In the genomic region with DNA sequence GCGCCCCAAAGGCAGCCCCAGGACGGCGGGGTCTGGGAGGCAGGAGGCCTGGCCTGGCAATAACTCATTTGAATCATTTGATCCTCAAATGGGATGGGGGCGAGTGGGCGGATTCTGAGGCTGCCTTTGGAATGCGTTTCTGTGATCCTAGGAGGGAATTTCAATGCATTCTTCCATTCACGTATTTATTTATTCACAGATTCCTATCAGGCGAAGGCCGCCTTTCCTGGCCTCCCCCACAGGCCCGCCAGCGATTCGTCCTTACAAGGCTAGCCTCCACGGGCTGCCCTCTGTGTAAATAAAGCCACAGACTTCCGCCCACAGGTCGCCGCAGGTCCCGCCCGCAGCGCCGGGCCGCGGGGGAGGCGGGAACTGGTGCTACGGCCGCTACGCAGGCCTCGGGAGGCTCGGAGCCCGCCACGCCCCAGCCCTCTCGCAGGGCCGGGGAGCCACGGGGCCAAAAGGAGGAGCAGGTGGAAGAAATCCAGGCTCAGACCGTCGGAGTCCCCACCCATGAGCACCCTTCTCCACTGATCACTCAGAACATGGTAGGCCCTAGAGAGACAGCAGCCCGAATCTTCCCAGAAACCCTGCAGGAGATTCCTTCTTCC, we compare ENCODE assay signal across 8 cellular contexts. TPM values are rescaled to one million over a fixed set of nuclear protein-coding genes. Genes with fewer than 3 reads are reported as not detected.
DNase-seq lines count a peak whose midpoint lies in the region; ATAC-seq, FAIRE-seq and TF ChIP-seq lines count a peak whose summit lies in the region.

No MANE protein-coding gene starts in this region.

- in situ Hi-C loops in HepG2 (cut with HindIII; ENCODE audit: extremely low pct_ligation_motif_present, low pct_unique_long_range_greater_than_20kb), result no loop called here

- no peak for FAIRE-seq in HepG2 (lab: Jason Lieb, UNC)

- TF ChIP-seq CTCF in WTC11 (IDR thresholded peaks at IDR 0.05) (no peak), HepG2 (CRISPR knock-in tag; IDR thresholded peaks at IDR 0.05) (no peak)

- POLR2A ChIA-PET in WTC11 (lab: Charles Lee) (interaction anchor here (1.0 kb wide), 1 partner anchor 31 kb away, joined by 5 read pairs; a partner anchor contains a TSS), HepG2 (lab: Yijun Ruan, JAX) (interaction anchor here (1.7 kb wide), 1 partner anchor 32 kb away, joined by 11 read pairs; a partner anchor contains a TSS)

- H3K4me3 ChIP-seq in HepG2 (replicated peaks in 1 of 3; ENCODE audit: insufficient read depth in 1 of 3, low read depth in 2 of 3, low read length in 3 of 3), result peak overlapping the region in 2 of 3 experiments; percentile 80 to 88; a peak in 4 of 6 replicates

- H4K20me1 ChIP-seq in HepG2 (ENCODE audit: insufficient read depth, low read length), result no peaks in the 10 kb centered on the region

- H3K27ac Mint-ChIP-seq in WTC11, result peak overlapping the region; percentile 87; the same call in 1 of the 2 replicates
- peak overlapping the region; percentile 92 for H3K27ac Mint-ChIP-seq in dendritic cell treated with granulocyte-macrophage colony-stimulating factor and Interleukin-4, amounts not matched to agents 40 ng/mL and 50 ng/mL, for 4 days

- peak overlapping the region; percentile 88 for H3K4me2 ChIP-seq in HepG2 (ENCODE audit: low read depth, low read length)

- H3K4me1 ChIP-seq in HepG2 (ENCODE audit: insufficient read depth, low read length), result peaks cover 76% of the 10 kb centered on the region

- 71% methylated on average over 23 of the region's 36 CpGs for WGBS in HepG2 (ENCODE audit: low lambda C conversion rate)

- no peak overlapping the region for H2AFZ ChIP-seq in HepG2 (ENCODE audit: low read length)

- no peaks in the 10 kb centered on the region for H3K36me3 ChIP-seq in HepG2 (replicated peaks in 1 of 2; ENCODE audit: control insufficient read depth in 1 of 2, insufficient read depth in 2 of 2, low read length in 2 of 2)

- peaks cover 38% of the 10 kb centered on the region for H3K4me1 Mint-ChIP-seq in WTC11
- H3K4me1 Mint-ChIP-seq in dendritic cell treated with granulocyte-macrophage colony-stimulating factor and Interleukin-4, amounts not matched to agents 40 ng/mL and 50 ng/mL, for 4 days (ENCODE audit: low read depth), result peaks cover 74% of the 10 kb centered on the region

- H3K27me3 ChIP-seq in HepG2 (ENCODE audit: control insufficient read depth in 1 of 2, insufficient read depth in 2 of 2, low read length in 2 of 2), result no peaks in the 10 kb centered on the region; a peak in 1 of 5 replicates

- TF ChIP-seq POLR2A in HepG2 (IDR thresholded peaks at IDR 0.05; ENCODE audit: insufficient read depth in 1 of 2, low read depth in 2 of 2, low read length in 2 of 2), result no peak

- DNase-seq in DMS53 treated with DMSO at 0.1 percent for 48 hours (lab: John Stamatoyannopoulos, UW; ENCODE audit: unreplicated experiment) (peak; percentile 96), HuH-7 (ENCODE audit: low spot score) (peak; percentile 70), WTC11 (ENCODE audit: low spot score) (peak; percentile 63), HepG2 (ENCODE audit: low spot score) (peak; percentile 66), NCI-H187 (lab: John Stamatoyannopoulos, UW) (no peak)
- DNase-seq in stimulated activated CD4-positive, alpha-beta T cell treated with anti-CD3 and anti-CD28 coated beads, Interleukin-4, amount 100 ng/mL, for 24 hours, result peak; percentile 51

- intact Hi-C loops in dendritic cell treated with granulocyte-macrophage colony-stimulating factor and Interleukin-4, amounts not matched to agents 40 ng/mL and 50 ng/mL, for 4 days (cut with micrococcal nuclease), result loop anchor here (5.0 kb wide), 1 partner anchor 67 kb away; no protein-coding TSS in a partner anchor
- intact Hi-C loops in HepG2 (cut with micrococcal nuclease; ENCODE audit: unreplicated experiment), result no loop called here

- no peaks in the 10 kb centered on the region for H3K9me3 Mint-ChIP-seq in WTC11
- H3K9me3 Mint-ChIP-seq in dendritic cell treated with granulocyte-macrophage colony-stimulating factor and Interleukin-4, amounts not matched to agents 40 ng/mL and 50 ng/mL, for 4 days, result no peaks in the 10 kb centered on the region

- peak overlapping the region; percentile 63 for H3K27ac ChIP-seq in HepG2 (ENCODE audit: extremely low read length, insufficient read depth, low read length)

- H3K36me3 Mint-ChIP-seq in WTC11, result no peaks in the 10 kb centered on the region
- no peaks in the 10 kb centered on the region for H3K36me3 Mint-ChIP-seq in dendritic cell treated with granulocyte-macrophage colony-stimulating factor and Interleukin-4, amounts not matched to agents 40 ng/mL and 50 ng/mL, for 4 days (ENCODE audit: low read depth)

- no peaks in the 10 kb centered on the region for H3K9me3 ChIP-seq in HepG2 (ENCODE audit: low read length)

- peaks cover 27% of the 10 kb centered on the region for H3K27me3 Mint-ChIP-seq in WTC11 (ENCODE audit: low read depth)
- no peaks in the 10 kb centered on the region for H3K27me3 Mint-ChIP-seq in dendritic cell treated with granulocyte-macrophage colony-stimulating factor and Interleukin-4, amounts not matched to agents 40 ng/mL and 50 ng/mL, for 4 days

- peak overlapping the region; percentile 81 for H3K4me3 Mint-ChIP-seq in WTC11
- peak overlapping the region; percentile 85 for H3K4me3 Mint-ChIP-seq in dendritic cell treated with granulocyte-macrophage colony-stimulating factor and Interleukin-4, amounts not matched to agents 40 ng/mL and 50 ng/mL, for 4 days

- no peak for TF ChIP-seq EP300 in HepG2 (IDR thresholded peaks at IDR 0.05; ENCODE audit: low read depth in 2 of 2, low read length in 2 of 2)
- TF ChIP-seq EP300 in HepG2 (CRISPR knock-in tag; IDR thresholded peaks at IDR 0.05; ENCODE audit: borderline replicate concordance), result peak; percentile 71

- CTCF ChIA-PET in WTC11 (lab: Charles Lee), result interaction anchor here (1.0 to 1.5 kb wide), 2 partner anchors 32 to 475 kb away, joined by 3 to 7 read pairs; a partner anchor contains a TSS
- CTCF ChIA-PET in HepG2 (lab: Yijun Ruan, JAX; ENCODE audit: low intra/inter-chr PET ratio, low total read pairs), result no interaction called here

- TF ChIP-seq RAD21 in HepG2 (CRISPR knock-in tag; IDR thresholded peaks at IDR 0.05), result no peak

- peak overlapping the region; percentile 72; the same call in 1 of the 2 replicates for H3K9ac ChIP-seq in HepG2 (ENCODE audit: insufficient read depth, low read depth, low read length)

- no TSS peak for BruUV-seq in HepG2 (replicated peaks; lab: Mats Ljungman, UMichigan)

- ATAC-seq in GM21576 (IDR thresholded peaks at IDR 0.05; ENCODE audit: unreplicated experiment) (peak; percentile 50), WTC11 (peak; percentile 36), HepG2 (peak; percentile 30)

- no peaks in the 10 kb centered on the region for H3K79me2 ChIP-seq in HepG2 (ENCODE audit: insufficient read depth, low read length)

TF ChIP-seq in WTC11, 78 proteins besides CTCF, POLR2A, EP300 and RAD21 (continues in another document):
- TF ChIP-seq, protein P1, sequence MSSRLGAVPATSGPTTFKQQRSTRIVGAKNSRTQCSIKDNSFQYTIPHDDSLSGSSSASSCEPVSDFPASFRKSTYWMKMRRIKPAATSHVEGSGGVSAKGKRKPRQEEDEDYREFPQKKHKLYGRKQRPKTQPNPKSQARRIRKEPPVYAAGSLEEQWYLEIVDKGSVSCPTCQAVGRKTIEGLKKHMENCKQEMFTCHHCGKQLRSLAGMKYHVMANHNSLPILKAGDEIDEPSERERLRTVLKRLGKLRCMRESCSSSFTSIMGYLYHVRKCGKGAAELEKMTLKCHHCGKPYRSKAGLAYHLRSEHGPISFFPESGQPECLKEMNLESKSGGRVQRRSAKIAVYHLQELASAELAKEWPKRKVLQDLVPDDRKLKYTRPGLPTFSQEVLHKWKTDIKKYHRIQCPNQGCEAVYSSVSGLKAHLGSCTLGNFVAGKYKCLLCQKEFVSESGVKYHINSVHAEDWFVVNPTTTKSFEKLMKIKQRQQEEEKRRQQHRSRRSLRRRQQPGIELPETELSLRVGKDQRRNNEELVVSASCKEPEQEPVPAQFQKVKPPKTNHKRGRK (CRISPR knock-in tag; IDR thresholded peaks at IDR 0.05; ENCODE audit: borderline replicate concordance), result no peak

TF ChIP-seq in HepG2, 621 proteins besides CTCF, POLR2A, EP300 and RAD21 (continues in another document):
- no peak for TF ChIP-seq CHD4 (IDR thresholded peaks at IDR 0.05; ENCODE audit: borderline replicate concordance, low read length)
- peak; percentile 40; the same call in 1 of the 2 replicates for TF ChIP-seq SP5 (CRISPR knock-in tag; IDR thresholded peaks at IDR 0.05; ENCODE audit: borderline replicate concordance, low read depth)

RNA-seq across cellular contexts. Expression of a gene that starts 31.3 kb away (rescaled TPM):
- total RNA-seq in WTC11 (2021) (15.9 to 22.1 TPM (median 21.4 TPM) in 3 replicates), HepG2 (2016; rRNA removed; fragmentation: Illumina TruSeq; extraction: Trizol) (13.3 and 22.3 TPM in 2 replicates)
- 2.7 and 3.4 TPM in 2 replicates for total RNA-seq in HepG2 (2016; cell fraction: cytosol; rRNA removed; fragmentation: Illumina TruSeq; extraction: Trizol; ENCODE audit: low read depth)
- total RNA-seq in HepG2 (2016; cell fraction: insoluble cytoplasmic fraction; rRNA removed; fragmentation: Illumina TruSeq; extraction: Trizol), result 10.4 and 25.4 TPM in 2 replicates
- 7.5 and 8.4 TPM in 2 replicates for total RNA-seq in HepG2 (2016; cell fraction: membrane; rRNA removed; fragmentation: Illumina TruSeq; extraction: Trizol)
- total RNA-seq in HepG2 (2016; cell fraction: nucleus; rRNA removed; fragmentation: Illumina TruSeq; extraction: Trizol), result 37.1 and 40.6 TPM in 2 replicates
- 18.2 and 28.1 TPM in 2 replicates for polyA plus RNA-seq in HepG2 (2011; rRNA removed)
- polyA plus RNA-seq in HepG2 (2011; cell fraction: cytosol; rRNA removed), result 17.8 and 19.2 TPM in 2 replicates
- 39.8 and 53.6 TPM in 2 replicates for polyA plus RNA-seq in HepG2 (2011; cell fraction: nucleus; rRNA removed)
- 16.3 and 31.3 TPM in 2 replicates for polyA plus RNA-seq in HepG2 (2012)
- polyA plus RNA-seq in HepG2 (2016; cell fraction: cytosol; fragmentation: Illumina TruSeq; extraction: Trizol; ENCODE audit: low read depth), result 2.5 and 2.8 TPM in 2 replicates
- 14.8 and 19.3 TPM in 2 replicates for polyA plus RNA-seq in HepG2 (2016; cell fraction: insoluble cytoplasmic fraction; fragmentation: Illumina TruSeq; extraction: Trizol; ENCODE audit: low read depth)
- 6.0 and 6.6 TPM in 2 replicates for polyA plus RNA-seq in HepG2 (2016; cell fraction: membrane; fragmentation: Illumina TruSeq; extraction: Trizol; ENCODE audit: low read depth)
- polyA plus RNA-seq in HepG2 (2016; cell fraction: nucleus; fragmentation: Illumina TruSeq; extraction: Trizol; ENCODE audit: insufficient read depth, low read depth), result 56.1 and 62.3 TPM in 2 replicates
- polyA minus RNA-seq in HepG2 (2011; rRNA and poly(A)+ RNA removed; ENCODE audit: low replicate concordance), result 7.3 and 24.3 TPM in 2 replicates
- 19.3 and 24.3 TPM in 2 replicates for polyA minus RNA-seq in HepG2 (2011; cell fraction: cytosol; rRNA and poly(A)+ RNA removed)
- 34.6 and 67.8 TPM in 2 replicates for polyA minus RNA-seq in HepG2 (2011; cell fraction: nucleus; rRNA and poly(A)+ RNA removed)

Comparison
In these comparisons a context has a peak if more than half of its experiments do, and no peak if none do; other contexts are left out.
1. DNase-seq: peak in DMS53 treated with DMSO at 0.1 percent for 48 hours (single experiment), HuH-7 (single experiment), WTC11 (single experiment), HepG2 (single experiment) and stimulated activated CD4-positive, alpha-beta T cell treated with anti-CD3 and anti-CD28 coated beads, Interleukin-4, amount 100 ng/mL, for 24 hours (single experiment); none in NCI-H187 (0 of 2).
2. Peak in every context shown above with its lines, with median percentiles within 50 percentile points of each other: ATAC-seq.